19 cellular contexts compared by ENCODE assay signal in genomic region chr11:86625544-86625943, GRCh38. TPM values are rescaled to one million over a fixed set of nuclear protein-coding genes. Genes with fewer than 3 reads are reported as not detected.
A peak's percentile ranks its signal among the peaks of the same experiment; 100 is the strongest.
DNase-seq lines count a peak whose midpoint lies in the region; ATAC-seq, FAIRE-seq and TF ChIP-seq lines count a peak whose summit lies in the region.
"Had no signal": no experiment of that assay in that cellular context is flagged by ENCODE, and none has a peak within 500 bp of the region (broad histone marks: within the 10 kb centered on the region; RNA-seq: fewer than 3 reads in every experiment).

No MANE protein-coding gene starts in this region.

- FAIRE-seq in bronchial epithelial cell (lab: Jason Lieb, UNC), result no peak

- no peaks in the 10 kb centered on the region for H3K36me3 ChIP-seq in bronchial epithelial cell (ENCODE audit: control insufficient read depth, insufficient read depth, low read length)
- no peaks in the 10 kb centered on the region for H3K36me3 ChIP-seq in H7 (replicated peaks; ENCODE audit: control insufficient read depth, insufficient read depth, low read length)
- H3K36me3 ChIP-seq in uterus, result no peaks in the 10 kb centered on the region
- H3K36me3 ChIP-seq: left ventricle myocardium inferior, SJCRH30 had no signal

- H3K9me3 ChIP-seq in uterus, result no peaks in the 10 kb centered on the region
- H3K9me3 ChIP-seq: left ventricle myocardium inferior, SJCRH30 had no signal

- DNase-seq in bronchial epithelial cell (ENCODE audit: low read depth) (peak; percentile 35), SK-N-DZ (ENCODE audit: low spot score) (no peak), H7 (no peak), uterus (no peak), T-helper 1 cell (no peak)
- DNase-seq: ACHN; activated CD4-positive, alpha-beta T cell treated with anti-CD3 and anti-CD28 coated beads for 4 hours; CD8-positive, alpha-beta T cell; DND-41; effector memory CD4-positive, alpha-beta T cell; left ventricle myocardium inferior; NCI-H187; NCI-H510A; SJCRH30 had no signal

- ATAC-seq in GM18499 (IDR thresholded peaks at IDR 0.05; ENCODE audit: insufficient read depth, unreplicated experiment) (peak; percentile 79), GM19324 (IDR thresholded peaks at IDR 0.05; ENCODE audit: low FRiP score, unreplicated experiment) (peak; percentile 68), HG02938 (IDR thresholded peaks at IDR 0.05; ENCODE audit: unreplicated experiment) (peak; percentile 75)
- ATAC-seq: CD8-positive, alpha-beta T cell had no signal

- no peak overlapping the region for H3K27ac ChIP-seq in uterus
- H3K27ac ChIP-seq: parathyroid adenoma, SJCRH30 had no signal

- H3K4me1 ChIP-seq in uterus, result peaks cover 0 to 9% of the 10 kb centered on the region in 2 donors
- H3K4me1 ChIP-seq: SJCRH30 had no signal

- TF ChIP-seq POLR2A in uterus (IDR thresholded peaks at IDR 0.05), result no peak

- intact Hi-C loops in uterus (cut with DNase I; ENCODE audit: low total_unique reads), result no loop called here

- no peaks in the 10 kb centered on the region for H3K27me3 ChIP-seq in bronchial epithelial cell (ENCODE audit: control insufficient read depth, insufficient read depth, low read length)
- no peaks in the 10 kb centered on the region for H3K27me3 ChIP-seq in H7 (ENCODE audit: control insufficient read depth, insufficient read depth, low read length)
- no peaks in the 10 kb centered on the region for H3K27me3 ChIP-seq in uterus
- H3K27me3 ChIP-seq: SJCRH30 had no signal

- TF ChIP-seq CTCF in bronchial epithelial cell (IDR thresholded peaks at IDR 0.05; ENCODE audit: insufficient read depth, low read length, severe bottlenecking) (no peak), uterus (IDR thresholded peaks at IDR 0.05) (no peak)

- H3K4me3 ChIP-seq in bronchial epithelial cell (ENCODE audit: low read depth, low read length), result no peak overlapping the region
- H3K4me3 ChIP-seq in H7 (ENCODE audit: insufficient read depth, low read depth, low read length), result no peak overlapping the region
- no peak overlapping the region for H3K4me3 ChIP-seq in uterus
- H3K4me3 ChIP-seq: SJCRH30 had no signal

RNA-seq across cellular contexts. Expression of gene ME3, which starts 46.9 kb away (rescaled TPM):
- total RNA-seq in bronchial epithelial cell (8.8 and 10.3 TPM in 2 replicates), uterus (100 to 1,000 TPM in 1 of 4 donors, 10 to 100 TPM in 3; 44.3 to 169 (median 54.2) TPM)
- 13.3 and 15.8 TPM in 2 replicates for polyA plus RNA-seq in SK-N-DZ (2014; cell fraction: cytosol; rRNA removed)
- 68.1 and 98.3 TPM in 2 replicates for polyA plus RNA-seq in SK-N-DZ (2014; cell fraction: nucleus; rRNA removed)
- total RNA-seq in H7 (2014; rRNA removed; shearing (Covaris generic)), result 0.83 and 4.0 TPM in 2 replicates
- total RNA-seq: H4, SJCRH30 had no signal
